8 cellular contexts compared by ENCODE assay signal in genomic region chr2:219207884-219208740, GRCh38. TPM values are rescaled to one million over a fixed set of nuclear protein-coding genes. Genes with fewer than 3 reads are reported as not detected.
DNase-seq lines count a peak whose midpoint lies in the region; ATAC-seq and TF ChIP-seq lines count a peak whose summit lies in the region.

No MANE protein-coding gene starts in this region.

- no peak for ATAC-seq in GM21528 (IDR thresholded peaks at IDR 0.05; ENCODE audit: low FRiP score, unreplicated experiment)
- no peak for ATAC-seq in GM18909 (IDR thresholded peaks at IDR 0.05; ENCODE audit: poor library complexity, unreplicated experiment)
- ATAC-seq in HG02678 (IDR thresholded peaks at IDR 0.05; ENCODE audit: unreplicated experiment), result no peak

- 38 to 53% (median 39%) methylated on average over 17 of the region's 17 CpGs for WGBS in ovary, 3 donors

- no peak for TF ChIP-seq EP300 in ovary (IDR thresholded peaks at IDR 0.05)

- H3K27me3 ChIP-seq in duodenal mucosa (ENCODE audit: control insufficient read depth in 1 of 2, insufficient read depth in 2 of 2, low read length in 2 of 2) (no peaks in the 10 kb centered on the region), ovary (no peaks in the 10 kb centered on the region)

- DNase-seq in DMS 273 (lab: John Stamatoyannopoulos, UW; ENCODE audit: unreplicated experiment), result peak; percentile 65
- DNase-seq in NCI-H510A treated with DMSO at 0.1 percent for 48 hours (lab: John Stamatoyannopoulos, UW), result peak; percentile 34
- peak in 3 of 5 donors; percentile 45 to 57 (median 47) for DNase-seq in ovary
- no peak for DNase-seq in putamen (ENCODE audit: low spot score)

- no peak for TF ChIP-seq CTCF in ovary (IDR thresholded peaks at IDR 0.05)

- TF ChIP-seq POLR2A in ovary (IDR thresholded peaks at IDR 0.05), result no peak

- H3K4me3 ChIP-seq in duodenal mucosa (ENCODE audit: low read depth in 1 of 2, low read length in 2 of 2) (peak overlapping the region in 1 of 2 donors; percentile 75), ovary (no peak overlapping the region)

- H3K36me3 ChIP-seq in duodenal mucosa (ENCODE audit: control insufficient read depth in 1 of 2, insufficient read depth in 2 of 2, low read length in 2 of 2), result peaks cover 0 to 31% of the 10 kb centered on the region in 2 donors
- no peaks in the 10 kb centered on the region for H3K36me3 ChIP-seq in ovary

- H3K9me3 ChIP-seq in duodenal mucosa (ENCODE audit: control insufficient read depth in 1 of 2, low read length in 2 of 2) (no peaks in the 10 kb centered on the region), ovary (no peaks in the 10 kb centered on the region)

- peak overlapping the region; percentile 51 to 93 for H3K9ac ChIP-seq in duodenal mucosa (ENCODE audit: low read depth in 1 of 2, low read length in 2 of 2)

- intact Hi-C loops in ovary (cut with DNase I), result no loop called here

- H3K4me1 ChIP-seq in duodenal mucosa (ENCODE audit: control insufficient read depth in 1 of 2, insufficient read depth in 2 of 2, low read length in 2 of 2) (peaks cover 19 to 26% of the 10 kb centered on the region in 2 donors), ovary (ENCODE audit: insufficient read depth) (peaks cover 4% of the 10 kb centered on the region)

- H3K27ac ChIP-seq in duodenal mucosa (ENCODE audit: low read depth, low read length) (no peak overlapping the region), ovary (peak overlapping the region in 1 of 2 donors; percentile 89)

RNA-seq across cellular contexts. Expression of gene ZFAND2B, which starts 1.5 kb away (rescaled TPM):
- 10 to 100 TPM; 22.4 to 45.6 (median 33.9) TPM for total RNA-seq in ovary
- 10 to 100 TPM; 14.3 to 31.1 TPM for polyA plus RNA-seq in ovary

RNA-seq across cellular contexts. Expression of gene ABCB6, which starts 10.6 kb away (rescaled TPM):
- total RNA-seq in ovary, result 10 to 100 TPM; 12.0 to 64.5 (median 37.2) TPM
- 10 to 100 TPM; 26.3 to 33.3 TPM for polyA plus RNA-seq in ovary

RNA-seq across cellular contexts. Expression of gene ATG9A, which starts 21.3 kb away (rescaled TPM):
- 10 to 100 TPM; 22.6 to 44.6 (median 32.6) TPM for total RNA-seq in ovary
- 10 to 100 TPM; 29.7 to 46.3 TPM for polyA plus RNA-seq in ovary

RNA-seq across cellular contexts. Expression of gene ANKZF1, which starts 21.5 kb away (rescaled TPM):
- total RNA-seq in ovary, result 10 to 100 TPM; 36.4 to 60.2 (median 44.1) TPM
- polyA plus RNA-seq in ovary, result 10 to 100 TPM; 33.1 to 36.5 TPM

RNA-seq across cellular contexts. Expression of gene RETREG2, which starts 30.0 kb away (rescaled TPM):
- 100 to 1,000 TPM in 3 of 7 donors, 10 to 100 TPM in 4; 40.9 to 106 (median 95.6) TPM for total RNA-seq in ovary
- 100 to 1,000 TPM in 1 of 2 donors, 10 to 100 TPM in 1; 74.4 to 110 TPM for polyA plus RNA-seq in ovary
